1 cellular context compared by ENCODE assay signal in the genomic region with DNA sequence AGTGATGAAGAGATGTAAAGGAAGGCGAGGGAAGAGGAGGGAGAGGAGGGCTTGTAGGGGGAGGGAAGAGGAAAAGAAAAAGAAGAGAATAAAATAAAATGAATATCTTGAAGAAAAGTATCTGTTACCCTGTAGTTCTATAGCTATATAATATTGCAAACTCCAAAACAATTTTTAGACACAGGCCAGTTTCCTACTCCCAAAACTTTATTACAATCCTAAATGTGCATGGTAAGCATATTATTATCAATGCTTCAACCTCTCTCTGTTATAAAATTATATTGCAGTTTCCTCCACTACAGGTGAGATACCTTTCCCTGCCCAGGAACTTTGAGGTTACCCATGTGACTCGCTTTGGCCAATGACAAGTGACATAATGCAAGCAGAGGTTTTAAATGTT.
TF ChIP-seq lines count a peak whose summit lies in the region.

No MANE protein-coding gene starts in this region.

TF ChIP-seq in GM23338, 12 proteins besides CTCF, POLR2A, EP300 and RAD21 (continued from another document):
- TF ChIP-seq, protein P1, sequence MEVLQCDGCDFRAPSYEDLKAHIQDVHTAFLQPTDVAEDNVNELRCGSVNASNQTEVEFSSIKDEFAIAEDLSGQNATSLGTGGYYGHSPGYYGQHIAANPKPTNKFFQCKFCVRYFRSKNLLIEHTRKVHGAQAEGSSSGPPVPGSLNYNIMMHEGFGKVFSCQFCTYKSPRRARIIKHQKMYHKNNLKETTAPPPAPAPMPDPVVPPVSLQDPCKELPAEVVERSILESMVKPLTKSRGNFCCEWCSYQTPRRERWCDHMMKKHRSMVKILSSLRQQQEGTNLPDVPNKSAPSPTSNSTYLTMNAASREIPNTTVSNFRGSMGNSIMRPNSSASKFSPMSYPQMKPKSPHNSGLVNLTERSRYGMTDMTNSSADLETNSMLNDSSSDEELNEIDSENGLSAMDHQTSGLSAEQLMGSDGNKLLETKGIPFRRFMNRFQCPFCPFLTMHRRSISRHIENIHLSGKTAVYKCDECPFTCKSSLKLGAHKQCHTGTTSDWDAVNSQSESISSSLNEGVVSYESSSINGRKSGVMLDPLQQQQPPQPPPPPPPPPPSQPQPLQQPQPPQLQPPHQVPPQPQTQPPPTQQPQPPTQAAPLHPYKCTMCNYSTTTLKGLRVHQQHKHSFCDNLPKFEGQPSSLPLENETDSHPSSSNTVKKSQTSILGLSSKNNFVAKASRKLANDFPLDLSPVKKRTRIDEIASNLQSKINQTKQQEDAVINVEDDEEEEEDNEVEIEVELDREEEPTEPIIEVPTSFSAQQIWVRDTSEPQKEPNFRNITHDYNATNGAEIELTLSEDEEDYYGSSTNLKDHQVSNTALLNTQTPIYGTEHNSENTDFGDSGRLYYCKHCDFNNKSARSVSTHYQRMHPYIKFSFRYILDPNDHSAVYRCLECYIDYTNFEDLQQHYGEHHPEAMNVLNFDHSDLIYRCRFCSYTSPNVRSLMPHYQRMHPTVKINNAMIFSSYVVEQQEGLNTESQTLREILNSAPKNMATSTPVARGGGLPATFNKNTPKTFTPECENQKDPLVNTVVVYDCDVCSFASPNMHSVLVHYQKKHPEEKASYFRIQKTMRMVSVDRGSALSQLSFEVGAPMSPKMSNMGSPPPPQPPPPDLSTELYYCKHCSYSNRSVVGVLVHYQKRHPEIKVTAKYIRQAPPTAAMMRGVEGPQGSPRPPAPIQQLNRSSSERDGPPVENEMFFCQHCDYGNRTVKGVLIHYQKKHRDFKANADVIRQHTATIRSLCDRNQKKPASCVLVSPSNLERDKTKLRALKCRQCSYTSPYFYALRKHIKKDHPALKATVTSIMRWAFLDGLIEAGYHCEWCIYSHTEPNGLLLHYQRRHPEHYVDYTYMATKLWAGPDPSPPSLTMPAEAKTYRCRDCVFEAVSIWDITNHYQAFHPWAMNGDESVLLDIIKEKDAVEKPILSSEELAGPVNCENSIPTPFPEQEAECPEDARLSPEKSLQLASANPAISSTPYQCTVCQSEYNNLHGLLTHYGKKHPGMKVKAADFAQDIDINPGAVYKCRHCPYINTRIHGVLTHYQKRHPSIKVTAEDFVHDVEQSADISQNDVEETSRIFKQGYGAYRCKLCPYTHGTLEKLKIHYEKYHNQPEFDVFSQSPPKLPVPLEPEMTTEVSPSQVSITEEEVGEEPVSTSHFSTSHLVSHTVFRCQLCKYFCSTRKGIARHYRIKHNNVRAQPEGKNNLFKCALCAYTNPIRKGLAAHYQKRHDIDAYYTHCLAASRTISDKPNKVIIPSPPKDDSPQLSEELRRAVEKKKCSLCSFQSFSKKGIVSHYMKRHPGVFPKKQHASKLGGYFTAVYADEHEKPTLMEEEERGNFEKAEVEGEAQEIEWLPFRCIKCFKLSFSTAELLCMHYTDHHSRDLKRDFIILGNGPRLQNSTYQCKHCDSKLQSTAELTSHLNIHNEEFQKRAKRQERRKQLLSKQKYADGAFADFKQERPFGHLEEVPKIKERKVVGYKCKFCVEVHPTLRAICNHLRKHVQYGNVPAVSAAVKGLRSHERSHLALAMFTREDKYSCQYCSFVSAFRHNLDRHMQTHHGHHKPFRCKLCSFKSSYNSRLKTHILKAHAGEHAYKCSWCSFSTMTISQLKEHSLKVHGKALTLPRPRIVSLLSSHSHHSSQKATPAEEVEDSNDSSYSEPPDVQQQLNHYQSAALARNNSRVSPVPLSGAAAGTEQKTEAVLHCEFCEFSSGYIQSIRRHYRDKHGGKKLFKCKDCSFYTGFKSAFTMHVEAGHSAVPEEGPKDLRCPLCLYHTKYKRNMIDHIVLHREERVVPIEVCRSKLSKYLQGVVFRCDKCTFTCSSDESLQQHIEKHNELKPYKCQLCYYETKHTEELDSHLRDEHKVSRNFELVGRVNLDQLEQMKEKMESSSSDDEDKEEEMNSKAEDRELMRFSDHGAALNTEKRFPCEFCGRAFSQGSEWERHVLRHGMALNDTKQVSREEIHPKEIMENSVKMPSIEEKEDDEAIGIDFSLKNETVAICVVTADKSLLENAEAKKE (CRISPR knock-in tag; IDR thresholded peaks at IDR 0.05), result no peak
- TF ChIP-seq, protein P2, sequence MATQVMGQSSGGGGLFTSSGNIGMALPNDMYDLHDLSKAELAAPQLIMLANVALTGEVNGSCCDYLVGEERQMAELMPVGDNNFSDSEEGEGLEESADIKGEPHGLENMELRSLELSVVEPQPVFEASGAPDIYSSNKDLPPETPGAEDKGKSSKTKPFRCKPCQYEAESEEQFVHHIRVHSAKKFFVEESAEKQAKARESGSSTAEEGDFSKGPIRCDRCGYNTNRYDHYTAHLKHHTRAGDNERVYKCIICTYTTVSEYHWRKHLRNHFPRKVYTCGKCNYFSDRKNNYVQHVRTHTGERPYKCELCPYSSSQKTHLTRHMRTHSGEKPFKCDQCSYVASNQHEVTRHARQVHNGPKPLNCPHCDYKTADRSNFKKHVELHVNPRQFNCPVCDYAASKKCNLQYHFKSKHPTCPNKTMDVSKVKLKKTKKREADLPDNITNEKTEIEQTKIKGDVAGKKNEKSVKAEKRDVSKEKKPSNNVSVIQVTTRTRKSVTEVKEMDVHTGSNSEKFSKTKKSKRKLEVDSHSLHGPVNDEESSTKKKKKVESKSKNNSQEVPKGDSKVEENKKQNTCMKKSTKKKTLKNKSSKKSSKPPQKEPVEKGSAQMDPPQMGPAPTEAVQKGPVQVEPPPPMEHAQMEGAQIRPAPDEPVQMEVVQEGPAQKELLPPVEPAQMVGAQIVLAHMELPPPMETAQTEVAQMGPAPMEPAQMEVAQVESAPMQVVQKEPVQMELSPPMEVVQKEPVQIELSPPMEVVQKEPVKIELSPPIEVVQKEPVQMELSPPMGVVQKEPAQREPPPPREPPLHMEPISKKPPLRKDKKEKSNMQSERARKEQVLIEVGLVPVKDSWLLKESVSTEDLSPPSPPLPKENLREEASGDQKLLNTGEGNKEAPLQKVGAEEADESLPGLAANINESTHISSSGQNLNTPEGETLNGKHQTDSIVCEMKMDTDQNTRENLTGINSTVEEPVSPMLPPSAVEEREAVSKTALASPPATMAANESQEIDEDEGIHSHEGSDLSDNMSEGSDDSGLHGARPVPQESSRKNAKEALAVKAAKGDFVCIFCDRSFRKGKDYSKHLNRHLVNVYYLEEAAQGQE (IDR thresholded peaks at IDR 0.05; ENCODE audit: unreplicated experiment), result no peak
- TF ChIP-seq EZH2 (IDR thresholded peaks at IDR 0.05; ENCODE audit: low read depth, unreplicated experiment) (no peak), ZNF114 (CRISPR knock-in tag; IDR thresholded peaks at IDR 0.05) (no peak), STAT1 (IDR thresholded peaks at IDR 0.05; ENCODE audit: unreplicated experiment) (no peak), POLR2AphosphoS5 (IDR thresholded peaks at IDR 0.05; ENCODE audit: low read depth) (no peak), NANOG (IDR thresholded peaks at IDR 0.05; ENCODE audit: borderline replicate concordance) (no peak), EZH2phosphoT487 (IDR thresholded peaks at IDR 0.05; ENCODE audit: unreplicated experiment) (no peak), ZNF331 (CRISPR knock-in tag; IDR thresholded peaks at IDR 0.05; ENCODE audit: low read depth) (no peak), CREB1 (CRISPR knock-in tag; IDR thresholded peaks at IDR 0.05; ENCODE audit: low read depth) (no peak)
- TF ChIP-seq, protein P3, sequence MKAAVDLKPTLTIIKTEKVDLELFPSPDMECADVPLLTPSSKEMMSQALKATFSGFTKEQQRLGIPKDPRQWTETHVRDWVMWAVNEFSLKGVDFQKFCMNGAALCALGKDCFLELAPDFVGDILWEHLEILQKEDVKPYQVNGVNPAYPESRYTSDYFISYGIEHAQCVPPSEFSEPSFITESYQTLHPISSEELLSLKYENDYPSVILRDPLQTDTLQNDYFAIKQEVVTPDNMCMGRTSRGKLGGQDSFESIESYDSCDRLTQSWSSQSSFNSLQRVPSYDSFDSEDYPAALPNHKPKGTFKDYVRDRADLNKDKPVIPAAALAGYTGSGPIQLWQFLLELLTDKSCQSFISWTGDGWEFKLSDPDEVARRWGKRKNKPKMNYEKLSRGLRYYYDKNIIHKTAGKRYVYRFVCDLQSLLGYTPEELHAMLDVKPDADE (IDR thresholded peaks at IDR 0.05), result no peak
